21 cellular contexts compared by ENCODE assay signal in the genomic region with DNA sequence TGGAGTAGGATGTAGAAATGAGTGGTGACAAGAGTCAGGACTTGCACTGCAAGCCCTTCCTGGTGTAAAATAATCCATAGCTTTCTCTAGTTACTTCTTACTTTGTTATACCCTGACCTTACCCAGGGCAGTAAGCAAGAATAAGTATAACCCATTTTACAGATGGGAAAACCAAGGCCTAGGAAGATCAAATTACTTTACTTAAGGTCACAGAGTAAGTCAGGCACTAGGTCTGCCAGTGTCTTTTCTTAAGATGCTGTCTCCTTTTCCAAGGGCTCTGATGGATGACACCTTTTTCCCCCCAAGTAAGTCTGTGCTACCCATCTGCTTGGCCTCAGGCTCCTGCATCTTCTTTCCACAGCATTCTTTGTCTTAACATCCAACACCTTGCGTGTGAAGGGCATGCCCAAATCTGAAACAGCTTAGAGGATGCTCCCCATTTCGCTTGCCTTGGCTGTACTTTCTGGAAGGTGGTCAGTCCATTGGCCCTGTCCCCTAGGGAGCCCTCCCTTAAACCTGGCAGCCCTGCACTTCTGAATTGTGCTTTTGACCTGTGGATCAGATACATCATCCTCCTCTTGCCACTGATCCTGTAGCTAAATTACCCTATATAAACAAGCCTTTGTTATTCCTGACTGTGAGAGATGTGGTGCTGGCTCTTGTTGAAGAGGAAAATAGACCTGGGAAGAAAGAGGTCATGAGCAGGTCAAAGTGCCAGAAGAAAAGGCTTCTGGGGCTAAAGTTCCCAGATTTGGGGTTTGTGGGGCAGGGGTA.
DNase-seq lines count a peak whose midpoint lies in the region; ATAC-seq and TF ChIP-seq lines count a peak whose summit lies in the region.
"Had no signal": no experiment of that assay in that cellular context is flagged by ENCODE, and none has a peak within 500 bp of the region (broad histone marks: within the 10 kb centered on the region; RNA-seq: fewer than 3 reads in every experiment).

No MANE protein-coding gene starts in this region.

- H3K27ac Mint-ChIP-seq in progenitor cell of endocrine pancreas: peak overlapping the region; percentile 91
- H3K27ac Mint-ChIP-seq: activated naive CD4-positive, alpha-beta T cell treated with anti-CD3 and anti-CD28 coated beads, Interleukin-2, amount 50 U/mL, for 24 hours; activated T-helper 1 cell treated with anti-CD3 and anti-CD28 coated beads, Interleukin-12 subunit alpha, Interleukin-12 subunit beta, Interleukin-2, Interleukin-4 antibody, amounts not matched to agents 30 ng/mL and 10 ng/mL and 1 ng/mL, durations not matched to agents 14 hours and 24 hours and 36 hours; B cell; dendritic cell treated with granulocyte-macrophage colony-stimulating factor and Interleukin-4, amounts not matched to agents 40 ng/mL and 50 ng/mL, for 4 days had no signal

- TF ChIP-seq CTCF in progenitor cell of endocrine pancreas (IDR thresholded peaks at IDR 0.05; ENCODE audit: unreplicated experiment) (no peak), lower lobe of right lung (IDR thresholded peaks at IDR 0.05) (no peak), coronary artery (IDR thresholded peaks at IDR 0.05) (no peak)

- peak overlapping the region; percentile 15 for H3K4me3 Mint-ChIP-seq in progenitor cell of endocrine pancreas (ENCODE audit: low read depth)
- H3K4me3 Mint-ChIP-seq: activated naive CD4-positive, alpha-beta T cell treated with anti-CD3 and anti-CD28 coated beads, Interleukin-2, amount 50 U/mL, for 24 hours; activated T-helper 1 cell treated with anti-CD3 and anti-CD28 coated beads, Interleukin-12 subunit alpha, Interleukin-12 subunit beta, Interleukin-2, Interleukin-4 antibody, amounts not matched to agents 30 ng/mL and 10 ng/mL and 1 ng/mL, durations not matched to agents 14 hours and 24 hours and 36 hours; B cell; dendritic cell treated with granulocyte-macrophage colony-stimulating factor and Interleukin-4, amounts not matched to agents 40 ng/mL and 50 ng/mL, for 4 days had no signal

- H3K4me3 ChIP-seq in lower lobe of right lung: no peak overlapping the region
- no peak overlapping the region for H3K4me3 ChIP-seq in coronary artery
- H3K4me3 ChIP-seq: A549, lung, SK-N-MC had no signal

- H3K4me1 ChIP-seq in lower lobe of right lung: peaks cover 9% of the 10 kb centered on the region
- H3K4me1 ChIP-seq: A549 had no signal

- intact Hi-C loops in lower lobe of right lung (cut with DNase I): no loop called here

- H3K27ac ChIP-seq in lower lobe of right lung (no peak overlapping the region), coronary artery (no peak overlapping the region)
- H3K27ac ChIP-seq: A549, SK-N-MC had no signal

- H3K9me3 Mint-ChIP-seq in progenitor cell of endocrine pancreas (ENCODE audit: low read depth): no peaks in the 10 kb centered on the region
- H3K9me3 Mint-ChIP-seq: activated naive CD4-positive, alpha-beta T cell treated with anti-CD3 and anti-CD28 coated beads, Interleukin-2, amount 50 U/mL, for 24 hours; activated T-helper 1 cell treated with anti-CD3 and anti-CD28 coated beads, Interleukin-12 subunit alpha, Interleukin-12 subunit beta, Interleukin-2, Interleukin-4 antibody, amounts not matched to agents 30 ng/mL and 10 ng/mL and 1 ng/mL, durations not matched to agents 14 hours and 24 hours and 36 hours; dendritic cell treated with granulocyte-macrophage colony-stimulating factor and Interleukin-4, amounts not matched to agents 40 ng/mL and 50 ng/mL, for 4 days had no signal

- H3K36me3 Mint-ChIP-seq in progenitor cell of endocrine pancreas (ENCODE audit: insufficient read depth): no peaks in the 10 kb centered on the region
- H3K36me3 Mint-ChIP-seq: activated naive CD4-positive, alpha-beta T cell treated with anti-CD3 and anti-CD28 coated beads, Interleukin-2, amount 50 U/mL, for 24 hours had no signal

- H3K27me3 Mint-ChIP-seq in progenitor cell of endocrine pancreas: no peaks in the 10 kb centered on the region
- H3K27me3 Mint-ChIP-seq: B cell; dendritic cell treated with granulocyte-macrophage colony-stimulating factor and Interleukin-4, amounts not matched to agents 40 ng/mL and 50 ng/mL, for 4 days had no signal

- H3K27me3 ChIP-seq in lower lobe of right lung (ENCODE audit: low read depth): no peaks in the 10 kb centered on the region

- ATAC-seq in lower lobe of right lung (no peak), GM21423 (IDR thresholded peaks at IDR 0.05; ENCODE audit: unreplicated experiment) (no peak)
- ATAC-seq: A549 had no signal

- DNase-seq in NCI-H510A treated with DMSO at 0.1 percent for 48 hours (lab: John Stamatoyannopoulos, UW) (peak; percentile 49), NCI-H510A (lab: John Stamatoyannopoulos, UW) (no peak), NCI-H2227 treated with DMSO at 0.1 percent for 48 hours (lab: John Stamatoyannopoulos, UW) (peak; percentile 42), iPS DF 19.7 (ENCODE audit: low read depth, low spot score) (peak; percentile 15), progenitor cell of endocrine pancreas (ENCODE audit: low spot score, unreplicated experiment) (no peak), lower lobe of right lung (no peak), coronary artery (ENCODE audit: low spot score) (no peak)
- DNase-seq: activated CD4-positive, alpha-beta T cell treated with anti-CD3 and anti-CD28 coated beads, Interleukin-2, amount 50 U/mL, for 1 hour; anterior cingulate cortex; HCEC 1CT; Karpas-422; RPMI8226; T-helper 2 cell had no signal

- H3K36me3 ChIP-seq in lower lobe of right lung: no peaks in the 10 kb centered on the region

- H3K4me1 Mint-ChIP-seq in progenitor cell of endocrine pancreas (ENCODE audit: low read depth): peaks cover 54% of the 10 kb centered on the region
- H3K4me1 Mint-ChIP-seq: activated naive CD4-positive, alpha-beta T cell treated with anti-CD3 and anti-CD28 coated beads, Interleukin-2, amount 50 U/mL, for 24 hours; B cell had no signal

- H3K9me3 ChIP-seq in lower lobe of right lung: no peaks in the 10 kb centered on the region
- H3K9me3 ChIP-seq: A549 had no signal

Comparison
In these comparisons a context has a peak if more than half of its experiments do, and no peak if none do; other contexts are left out.
1. DNase-seq: peak in NCI-H510A treated with DMSO at 0.1 percent for 48 hours (single experiment), NCI-H2227 treated with DMSO at 0.1 percent for 48 hours (single experiment) and iPS DF 19.7 (single experiment); none in NCI-H510A (single experiment), progenitor cell of endocrine pancreas (single experiment), lower lobe of right lung (single experiment) and coronary artery (single experiment).